Comparison of ENCODE assay signal across 16 cellular contexts in the genomic region with DNA sequence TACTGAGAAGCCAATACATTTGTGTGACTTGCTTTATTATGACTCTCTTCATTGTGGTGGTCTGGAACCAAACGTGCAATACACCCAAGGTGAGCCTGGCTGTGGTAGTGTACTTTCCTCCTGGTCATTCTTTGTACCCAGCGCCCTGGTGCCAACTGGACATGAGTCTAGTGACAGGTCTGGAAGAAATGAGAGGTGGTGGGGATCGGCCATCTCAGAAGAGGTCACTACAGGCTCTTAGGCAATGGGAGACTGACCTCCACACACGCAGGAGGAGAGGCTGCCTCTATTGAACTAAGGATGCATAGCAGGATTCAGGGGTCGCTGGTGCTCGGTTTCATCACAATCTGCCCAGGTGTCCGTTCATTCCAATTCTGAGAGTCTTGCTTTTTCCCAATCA. TPM values are rescaled to one million over a fixed set of nuclear protein-coding genes. Genes with fewer than 3 reads are reported as not detected.
DNase-seq lines count a peak whose midpoint lies in the region; ATAC-seq and TF ChIP-seq lines count a peak whose summit lies in the region.
"Had no signal": no experiment of that assay in that cellular context is flagged by ENCODE, and none has a peak within 500 bp of the region (broad histone marks: within the 10 kb centered on the region; RNA-seq: fewer than 3 reads in every experiment).

No MANE protein-coding gene starts in this region.

- TF ChIP-seq CTCF in omental fat pad (IDR thresholded peaks at IDR 0.05) (no peak), upper lobe of right lung (IDR thresholded peaks at IDR 0.05) (no peak), GM10266 (IDR thresholded peaks at IDR 0.05; ENCODE audit: control insufficient read depth, insufficient read depth, low read depth, missing control alignments) (no peak)

- ATAC-seq in omental fat pad (ENCODE audit: low FRiP score) (no peak), upper lobe of right lung (no peak)
- ATAC-seq: CD8-positive, alpha-beta T cell; GM12878; HCT116 had no signal

- intact Hi-C loops in upper lobe of right lung (cut with DNase I): no loop called here

- no peaks in the 10 kb centered on the region for H3K9me3 ChIP-seq in upper lobe of right lung
- H3K9me3 ChIP-seq: BLaER1 treated with 17β-estradiol and CSF1 and Interleukin-3, amounts not matched to agents 10 nM and 100 nM had no signal

- no peaks in the 10 kb centered on the region for H3K36me3 ChIP-seq in upper lobe of right lung
- H3K36me3 ChIP-seq: BLaER1 treated with 17β-estradiol and CSF1 and Interleukin-3, amounts not matched to agents 10 nM and 100 nM had no signal

- no peak overlapping the region for H3K4me3 ChIP-seq in upper lobe of right lung
- H3K4me3 ChIP-seq: BLaER1 treated with 17β-estradiol and CSF1 and Interleukin-3, amounts not matched to agents 10 nM and 100 nM; GM12878 had no signal

- H3K27me3 ChIP-seq in upper lobe of right lung: peaks cover 5% of the 10 kb centered on the region
- H3K27me3 ChIP-seq: BLaER1 treated with 17β-estradiol and CSF1 and Interleukin-3, amounts not matched to agents 10 nM and 100 nM had no signal

- DNase-seq in activated effector memory CD4-positive, alpha-beta T cell treated with anti-CD3 and anti-CD28 coated beads, Interleukin-2, amount 50 U/mL, for 16 hours: peak; percentile 34
- no peak for DNase-seq in activated effector memory CD4-positive, alpha-beta T cell treated with Interleukin-2 at 50 U/mL for 16 hours
- peak; percentile 24 for DNase-seq in ecto neural progenitor cell (ENCODE audit: low spot score)
- DNase-seq in omental fat pad (ENCODE audit: low spot score): peak; percentile 17
- DNase-seq in upper lobe of right lung: peak; percentile 4
- no peak for DNase-seq in NCI-H2227 treated with DMSO at 0.1 percent for 48 hours (lab: John Stamatoyannopoulos, UW)
- no peak for DNase-seq in GM10266 (ENCODE audit: extremely low spot score)
- DNase-seq: Calu3; CD8-positive, alpha-beta T cell; DMS79 treated with DMSO at 0.1 percent for 48 hours; GF-D8; GOT3; H7 had no signal

- no peak overlapping the region for H3K27ac ChIP-seq in upper lobe of right lung
- H3K27ac ChIP-seq: BLaER1 treated with 17β-estradiol and CSF1 and Interleukin-3, amounts not matched to agents 10 nM and 100 nM had no signal

- H3K4me1 ChIP-seq in upper lobe of right lung: no peaks in the 10 kb centered on the region

RNA-seq across cellular contexts. Expression of a gene that starts 56.4 kb away (rescaled TPM):
- total RNA-seq in omental fat pad (10 to 100 TPM; 17.7 to 38.2 (median 25.7) TPM), upper lobe of right lung (18.4 TPM)

Comparison
In these comparisons a context has a peak if more than half of its experiments do, and no peak if none do; other contexts are left out.
1. DNase-seq: peak in activated effector memory CD4-positive, alpha-beta T cell treated with anti-CD3 and anti-CD28 coated beads, Interleukin-2, amount 50 U/mL, for 16 hours (single experiment), ecto neural progenitor cell (single experiment), omental fat pad (single experiment) and upper lobe of right lung (single experiment); none in activated effector memory CD4-positive, alpha-beta T cell treated with Interleukin-2 at 50 U/mL for 16 hours (single experiment), NCI-H2227 treated with DMSO at 0.1 percent for 48 hours (single experiment) and GM10266 (single experiment).